In genomic region chrX:97494756-97495372, GRCh38 we compare ENCODE assay signal across 14 cellular contexts.
A peak's percentile ranks its signal among the peaks of the same experiment; 100 is the strongest.
DNase-seq lines count a peak whose midpoint lies in the region; ATAC-seq and TF ChIP-seq lines count a peak whose summit lies in the region.
"Had no signal": no experiment of that assay in that cellular context is flagged by ENCODE, and none has a peak within 500 bp of the region (broad histone marks: within the 10 kb centered on the region; RNA-seq: fewer than 3 reads in every experiment).

No MANE protein-coding gene starts in this region.

- TF ChIP-seq POLR2A in body of pancreas (IDR thresholded peaks at IDR 0.05): no peak

- no peaks in the 10 kb centered on the region for H3K9me3 ChIP-seq in body of pancreas
- H3K9me3 ChIP-seq: Caco-2 had no signal

- no peaks in the 10 kb centered on the region for H3K36me3 ChIP-seq in body of pancreas (replicated peaks in 1 of 2; ENCODE audit: insufficient read depth in 1 of 2, low read depth in 2 of 2)
- H3K36me3 ChIP-seq in H7 (replicated peaks; ENCODE audit: control insufficient read depth, insufficient read depth, low read length): no peaks in the 10 kb centered on the region
- H3K36me3 ChIP-seq in brain microvascular endothelial cell (replicated peaks): no peaks in the 10 kb centered on the region

- H3K27ac ChIP-seq in body of pancreas (no peak overlapping the region), brain microvascular endothelial cell (no peak overlapping the region)
- H3K27ac ChIP-seq: epithelial cell of prostate had no signal

- in situ Hi-C loops in brain microvascular endothelial cell (cut with HindIII; ENCODE audit: low pct_ligation_motif_present, low sequenced_read_pairs): no loop called here

- H3K27me3 ChIP-seq in body of pancreas: no peaks in the 10 kb centered on the region
- H3K27me3 ChIP-seq in H7 (ENCODE audit: control insufficient read depth, insufficient read depth, low read length): no peaks in the 10 kb centered on the region
- H3K27me3 ChIP-seq in brain microvascular endothelial cell (replicated peaks): no peaks in the 10 kb centered on the region

- ATAC-seq in GM18511 (IDR thresholded peaks at IDR 0.05; ENCODE audit: unreplicated experiment): peak; percentile 99
- peak; percentile 86 for ATAC-seq in GM19467 (IDR thresholded peaks at IDR 0.05; ENCODE audit: unreplicated experiment)
- peak; percentile 94 for ATAC-seq in HG02885 (IDR thresholded peaks at IDR 0.05; ENCODE audit: poor library complexity, unreplicated experiment)
- peak; percentile 78 for ATAC-seq in HG03575 (IDR thresholded peaks at IDR 0.05; ENCODE audit: extremely low read depth, insufficient number of reproducible peaks, low FRiP score, unreplicated experiment)
- ATAC-seq in body of pancreas: no peak
- ATAC-seq: naive thymus-derived CD4-positive, alpha-beta T cell had no signal

- intact Hi-C loops in body of pancreas (cut with DNase I): no loop called here

- no peaks in the 10 kb centered on the region for H3K4me1 ChIP-seq in body of pancreas
- H3K4me1 ChIP-seq: Caco-2 had no signal

- DNase-seq in body of pancreas (no peak), HuH-7.5 (ENCODE audit: low spot score) (no peak), H7 (no peak), brain microvascular endothelial cell (no peak)
- DNase-seq: activated CD4-positive, alpha-beta memory T cell treated with anti-CD3 and anti-CD28 coated beads, Interleukin-2, amount 10 ng/mL, durations not matched to agents 7 days and 5 days; naive thymus-derived CD4-positive, alpha-beta T cell; stimulated activated CD4-positive, alpha-beta T cell treated with anti-CD3 and anti-CD28 coated beads, Interleukin-12 subunit alpha, Interleukin-12 subunit beta, amount 100 ng/mL, for 4 hours; SW 1271 had no signal

- WGBS in body of pancreas, 2 donors: 75 to 86% methylated on average over 1 of the region's 1 CpG

- no peak overlapping the region for H3K4me3 ChIP-seq in body of pancreas
- H3K4me3 ChIP-seq in H7 (ENCODE audit: insufficient read depth, low read depth, low read length): no peak overlapping the region
- no peak overlapping the region for H3K4me3 ChIP-seq in brain microvascular endothelial cell (ENCODE audit: low read depth, low read length)

- TF ChIP-seq CTCF in body of pancreas (IDR thresholded peaks at IDR 0.05) (no peak), brain microvascular endothelial cell (IDR thresholded peaks at IDR 0.05; ENCODE audit: low read depth, low read length, missing control alignments) (no peak)
